11 cellular contexts compared by ENCODE assay signal in the genomic region with DNA sequence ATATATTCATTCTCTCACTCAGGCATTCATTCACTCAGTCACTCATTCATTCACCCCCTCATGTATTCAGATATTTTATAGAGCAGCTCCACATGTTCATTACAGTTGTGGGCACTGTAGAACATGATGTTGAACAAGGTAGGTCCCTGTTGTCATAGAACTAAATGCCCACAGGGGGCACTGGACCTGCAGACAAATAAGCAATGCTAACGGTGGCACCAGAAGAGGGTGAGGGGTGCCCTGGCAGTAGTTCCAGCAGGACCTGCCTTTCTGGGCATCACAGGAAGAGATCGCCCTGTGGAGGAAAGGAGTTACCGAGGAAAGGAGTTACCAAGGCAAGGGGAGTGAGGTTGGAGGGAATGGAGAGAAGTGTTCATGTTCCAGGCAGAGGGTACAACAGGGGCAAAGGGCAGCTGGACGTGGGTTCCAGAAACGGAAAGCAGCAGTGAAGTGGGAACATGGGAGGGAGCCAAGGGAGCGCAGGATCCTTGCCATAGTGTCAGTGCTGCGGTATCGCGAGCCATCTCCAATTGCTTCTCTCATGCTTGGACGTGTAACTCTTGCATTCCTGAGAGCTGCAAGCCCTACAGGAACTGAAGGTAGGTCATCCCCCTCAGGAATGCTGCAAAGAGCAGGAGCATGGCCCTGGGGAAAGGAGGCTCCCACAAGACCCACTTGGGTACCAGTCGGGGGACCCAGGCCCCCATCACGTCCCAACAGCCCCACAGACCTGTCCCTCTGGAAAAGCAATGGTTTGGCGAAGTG.
DNase-seq lines count a peak whose midpoint lies in the region; ATAC-seq and TF ChIP-seq lines count a peak whose summit lies in the region.
"Had no signal": no experiment of that assay in that cellular context is flagged by ENCODE, and none has a peak within 500 bp of the region (broad histone marks: within the 10 kb centered on the region; RNA-seq: fewer than 3 reads in every experiment).

No MANE protein-coding gene starts in this region.

- H3K4me3 Mint-ChIP-seq in Calu3 (ENCODE audit: low read depth, unreplicated experiment) = no peak overlapping the region
- peak overlapping the region; percentile 61; the same call in 1 of the 2 replicates for H3K4me3 Mint-ChIP-seq in HFFc6
- no peak overlapping the region for H3K4me3 Mint-ChIP-seq in activated CD8-positive, alpha-beta T cell treated with anti-CD3 and anti-CD28 coated beads for 36 hours
- no peak overlapping the region for H3K4me3 Mint-ChIP-seq in neural crest cell
- H3K4me3 Mint-ChIP-seq: activated CD4-positive, alpha-beta memory T cell treated with anti-CD3 and anti-CD28 coated beads, Interleukin-2, amount 10 ng/mL, durations not matched to agents 7 days and 5 days; stimulated activated naive CD8-positive, alpha-beta T cell treated with anti-CD3 and anti-CD28 coated beads, Interleukin-15, Interleukin-2, amounts not matched to agents 100 ng/mL and 50 ng/mL, for 24 hours had no signal

- intact Hi-C loops in Calu3 (cut with micrococcal nuclease; ENCODE audit: unreplicated experiment) = no loop called here
- intact Hi-C loops in activated CD8-positive, alpha-beta T cell treated with anti-CD3 and anti-CD28 coated beads for 36 hours (cut with micrococcal nuclease) = no loop called here

- H3K36me3 Mint-ChIP-seq in Calu3 (ENCODE audit: insufficient read depth, unreplicated experiment) (no peaks in the 10 kb centered on the region), HFFc6 (ENCODE audit: low read depth) (peaks cover 5% of the 10 kb centered on the region; the same call in 1 of the 2 replicates), neural crest cell (ENCODE audit: low read depth) (no peaks in the 10 kb centered on the region)
- H3K36me3 Mint-ChIP-seq in activated CD8-positive, alpha-beta T cell treated with anti-CD3 and anti-CD28 coated beads for 36 hours (ENCODE audit: low read depth) = no peaks in the 10 kb centered on the region

- H3K27ac Mint-ChIP-seq in Calu3 (ENCODE audit: unreplicated experiment) = no peak overlapping the region
- no peak overlapping the region for H3K27ac Mint-ChIP-seq in HFFc6
- no peak overlapping the region for H3K27ac Mint-ChIP-seq in activated CD8-positive, alpha-beta T cell treated with anti-CD3 and anti-CD28 coated beads for 36 hours
- H3K27ac Mint-ChIP-seq in neural crest cell (ENCODE audit: unreplicated experiment) = no peak overlapping the region
- H3K27ac Mint-ChIP-seq: activated CD4-positive, alpha-beta memory T cell treated with anti-CD3 and anti-CD28 coated beads, Interleukin-2, amount 10 ng/mL, durations not matched to agents 7 days and 5 days; stimulated activated naive CD8-positive, alpha-beta T cell treated with anti-CD3 and anti-CD28 coated beads, Interleukin-15, Interleukin-2, amounts not matched to agents 100 ng/mL and 50 ng/mL, for 24 hours had no signal

- BruUV-seq in Calu3 (replicated peaks; lab: Mats Ljungman, UMichigan) = no TSS peak

- CTCF ChIA-PET in Calu3 (lab: Charles Lee) = no interaction called here
- CTCF ChIA-PET in activated CD8-positive, alpha-beta T cell treated with anti-CD3 and anti-CD28 coated beads for 36 hours (lab: Charles Lee) = interaction anchor here (1.3 kb wide), 1 partner anchor 19 kb away, joined by 4 read pairs; no protein-coding TSS in a partner anchor

- POLR2A ChIA-PET in activated CD8-positive, alpha-beta T cell treated with anti-CD3 and anti-CD28 coated beads for 36 hours (lab: Charles Lee) = interaction anchor here (0.5 kb wide), 1 partner anchor 13 kb away, joined by 3 read pairs; no protein-coding TSS in a partner anchor

- H3K27me3 Mint-ChIP-seq in Calu3 (ENCODE audit: unreplicated experiment) (peaks cover 45% of the 10 kb centered on the region), HFFc6 (ENCODE audit: insufficient read depth) (no peaks in the 10 kb centered on the region; the same call in none of the 2 replicates), neural crest cell (ENCODE audit: low read depth) (no peaks in the 10 kb centered on the region)
- H3K27me3 Mint-ChIP-seq in activated CD8-positive, alpha-beta T cell treated with anti-CD3 and anti-CD28 coated beads for 36 hours = no peaks in the 10 kb centered on the region

- TF ChIP-seq CTCF in Calu3 (IDR thresholded peaks at IDR 0.05; ENCODE audit: unreplicated experiment) (peak; percentile 32), HFFc6 (IDR thresholded peaks at IDR 0.05) (no peak; the same call in 1 of the 2 replicates), neural crest cell (conservative IDR thresholded peaks at IDR 0.05) (peak; percentile 43)
- peak; percentile 54 for TF ChIP-seq CTCF in activated CD8-positive, alpha-beta T cell treated with anti-CD3 and anti-CD28 coated beads for 36 hours (IDR thresholded peaks at IDR 0.05)

- ATAC-seq in activated CD8-positive, alpha-beta T cell treated with anti-CD3 and anti-CD28 coated beads for 36 hours = no peak
- ATAC-seq in HG03439 (IDR thresholded peaks at IDR 0.05; ENCODE audit: unreplicated experiment) = no peak

- no peaks in the 10 kb centered on the region for H3K4me1 Mint-ChIP-seq in Calu3 (ENCODE audit: low read depth, unreplicated experiment)
- H3K4me1 Mint-ChIP-seq in HFFc6 (ENCODE audit: low read depth) = no peaks in the 10 kb centered on the region
- peaks cover 10% of the 10 kb centered on the region for H3K4me1 Mint-ChIP-seq in activated CD8-positive, alpha-beta T cell treated with anti-CD3 and anti-CD28 coated beads for 36 hours (ENCODE audit: low read depth)
- H3K4me1 Mint-ChIP-seq in neural crest cell = peaks cover 6% of the 10 kb centered on the region

- peaks cover 6% of the 10 kb centered on the region for H3K9me3 Mint-ChIP-seq in Calu3 (ENCODE audit: low read depth, unreplicated experiment)
- H3K9me3 Mint-ChIP-seq in HFFc6 = peaks cover 35% of the 10 kb centered on the region
- no peaks in the 10 kb centered on the region for H3K9me3 Mint-ChIP-seq in activated CD8-positive, alpha-beta T cell treated with anti-CD3 and anti-CD28 coated beads for 36 hours
- peaks cover 7% of the 10 kb centered on the region for H3K9me3 Mint-ChIP-seq in neural crest cell

- no peak for DNase-seq in Calu3
- DNase-seq in HFFc6 = no peak
- peak; percentile 24 for DNase-seq in activated CD8-positive, alpha-beta T cell treated with anti-CD3 and anti-CD28 coated beads for 36 hours
- no peak for DNase-seq in neural crest cell (ENCODE audit: low read depth, low spot score)
- no peak for DNase-seq in NCI-H446 treated with DMSO at 0.1 percent for 48 hours (lab: John Stamatoyannopoulos, UW)
- DNase-seq in iPS-NIHi11 (ENCODE audit: low spot score) = no peak
- DNase-seq: activated CD4-positive, alpha-beta memory T cell treated with anti-CD3 and anti-CD28 coated beads, Interleukin-2, amount 10 ng/mL, durations not matched to agents 7 days and 5 days; GF-D8; SHP77 had no signal
